9 cellular contexts compared by ENCODE assay signal in genomic region chr2:223465793-223466192, GRCh38.
DNase-seq lines count a peak whose midpoint lies in the region; ATAC-seq and TF ChIP-seq lines count a peak whose summit lies in the region.
"Had no signal": no experiment of that assay in that cellular context is flagged by ENCODE, and none has a peak within 500 bp of the region (broad histone marks: within the 10 kb centered on the region; RNA-seq: fewer than 3 reads in every experiment).

No MANE protein-coding gene starts in this region.

- DNase-seq in Calu3: peak; percentile 54
- DNase-seq in RKO (ENCODE audit: low spot score): peak; percentile 37
- peak; percentile 100 for DNase-seq in fibroblast of peridontal ligament (ENCODE audit: extremely low read depth)
- peak; percentile 11 to 39 for DNase-seq in trophoblast cell
- no peak for DNase-seq in activated T-cell treated with anti-CD3 and anti-CD28 coated beads, Interleukin-2, amount 50 U/mL, for 1 hour
- DNase-seq in CD4-positive, alpha-beta T cell: no peak
- no peak for DNase-seq in UCSD-AML1 (lab: John Stamatoyannopoulos, UW; ENCODE audit: unreplicated experiment)
- DNase-seq: effector memory CD8-positive, alpha-beta T cell had no signal

- peaks cover 4% of the 10 kb centered on the region in 2 experiments for H3K4me1 ChIP-seq in trophoblast cell (ENCODE audit: control insufficient read depth in 1 of 2, insufficient read depth in 2 of 2, low read length in 2 of 2)

- H3K23ac ChIP-seq in trophoblast cell (ENCODE audit: low read length): no peak overlapping the region

- intact Hi-C loops in Calu3 (cut with micrococcal nuclease; ENCODE audit: unreplicated experiment): no loop called here
- intact Hi-C loops in CD4-positive, alpha-beta T cell (cut with DNase I, micrococcal nuclease): no loop called here

- H3K4me2 ChIP-seq in trophoblast cell (ENCODE audit: low read length): no peak overlapping the region

- no peaks in the 10 kb centered on the region for H3K27me3 ChIP-seq in trophoblast cell (ENCODE audit: insufficient read depth, low read length)
- H3K27me3 ChIP-seq in CD4-positive, alpha-beta T cell (ENCODE audit: control insufficient read depth, insufficient read depth, low read length): no peaks in the 10 kb centered on the region

- H3K4ac ChIP-seq in trophoblast cell (ENCODE audit: low read depth, low read length): no peak overlapping the region

- no peak for ATAC-seq in GM19395 (IDR thresholded peaks at IDR 0.05; ENCODE audit: unreplicated experiment)
- ATAC-seq in CD4-positive, alpha-beta T cell (ENCODE audit: poor library complexity): no peak
- ATAC-seq: effector memory CD8-positive, alpha-beta T cell had no signal

- TF ChIP-seq CTCF in Calu3 (IDR thresholded peaks at IDR 0.05; ENCODE audit: unreplicated experiment): no peak
- no peak for TF ChIP-seq CTCF in CD4-positive, alpha-beta T cell (IDR thresholded peaks at IDR 0.05)

- no peak overlapping the region for H3K4me3 Mint-ChIP-seq in Calu3 (ENCODE audit: low read depth, unreplicated experiment)
- H3K4me3 Mint-ChIP-seq in CD4-positive, alpha-beta T cell: no peak overlapping the region
- H3K4me3 Mint-ChIP-seq: effector memory CD8-positive, alpha-beta T cell had no signal

- BruUV-seq in Calu3 (replicated peaks; lab: Mats Ljungman, UMichigan): no TSS peak

- H3K79me2 ChIP-seq in trophoblast cell (ENCODE audit: control insufficient read depth, insufficient read depth, low read length, poor library complexity): no peaks in the 10 kb centered on the region

- no peak overlapping the region for H3K18ac ChIP-seq in trophoblast cell (ENCODE audit: low read length)

- peaks cover 15% of the 10 kb centered on the region for H3K4me1 Mint-ChIP-seq in Calu3 (ENCODE audit: low read depth, unreplicated experiment)
- no peaks in the 10 kb centered on the region for H3K4me1 Mint-ChIP-seq in CD4-positive, alpha-beta T cell (ENCODE audit: low read depth)

- no peak overlapping the region for H3K14ac ChIP-seq in trophoblast cell (ENCODE audit: low read length)

- no peak overlapping the region for H2BK120ac ChIP-seq in trophoblast cell (ENCODE audit: insufficient read depth, low read length, poor library complexity)

- H3K36me3 Mint-ChIP-seq in Calu3 (ENCODE audit: insufficient read depth, unreplicated experiment): no peaks in the 10 kb centered on the region
- H3K36me3 Mint-ChIP-seq in CD4-positive, alpha-beta T cell (ENCODE audit: low read depth): no peaks in the 10 kb centered on the region

- H3K9me3 Mint-ChIP-seq in Calu3 (ENCODE audit: low read depth, unreplicated experiment): peaks cover 12% of the 10 kb centered on the region
- H3K9me3 Mint-ChIP-seq in CD4-positive, alpha-beta T cell: no peaks in the 10 kb centered on the region
- H3K9me3 Mint-ChIP-seq: effector memory CD8-positive, alpha-beta T cell had no signal

- H3K9ac ChIP-seq in trophoblast cell (ENCODE audit: low read length): no peak overlapping the region

- H3K36me3 ChIP-seq in trophoblast cell (ENCODE audit: control insufficient read depth in 1 of 2, insufficient read depth in 2 of 2, low read length in 2 of 2): no peaks in the 10 kb centered on the region

- POLR2A ChIA-PET in CD4-positive, alpha-beta T cell (lab: Charles Lee): no interaction called here

- H3K4me3 ChIP-seq in trophoblast cell (ENCODE audit: low read depth, low read length): no peak overlapping the region

- no peak overlapping the region for H2AK5ac ChIP-seq in trophoblast cell (ENCODE audit: low read length)

- H4K8ac ChIP-seq in trophoblast cell (ENCODE audit: low read depth, low read length): no peak overlapping the region

- no peak overlapping the region for H3K27ac Mint-ChIP-seq in Calu3 (ENCODE audit: unreplicated experiment)
- H3K27ac Mint-ChIP-seq in CD4-positive, alpha-beta T cell: no peak overlapping the region
- H3K27ac Mint-ChIP-seq: effector memory CD8-positive, alpha-beta T cell had no signal

- H3K79me1 ChIP-seq in trophoblast cell (ENCODE audit: low read length): no peaks in the 10 kb centered on the region

- whole genome bisulfite sequencing in trophoblast cell (ENCODE audit: extremely low coverage, insufficient coverage, insufficient read length): no CpG with 5 or more reads among the region's 2 CpGs

- H3K27me3 Mint-ChIP-seq in Calu3 (ENCODE audit: unreplicated experiment): no peaks in the 10 kb centered on the region
- H3K27me3 Mint-ChIP-seq in CD4-positive, alpha-beta T cell: no peaks in the 10 kb centered on the region
- H3K27me3 Mint-ChIP-seq: effector memory CD8-positive, alpha-beta T cell had no signal

- H2BK5ac ChIP-seq in trophoblast cell (ENCODE audit: low read depth, low read length, poor library complexity): no peak overlapping the region

- no peak overlapping the region for H4K91ac ChIP-seq in trophoblast cell (ENCODE audit: low read depth, low read length)

- CTCF ChIA-PET in Calu3 (lab: Charles Lee): no interaction called here
- CTCF ChIA-PET in CD4-positive, alpha-beta T cell (lab: Charles Lee): no interaction called here

- no peak overlapping the region for H2AFZ ChIP-seq in trophoblast cell (ENCODE audit: insufficient read depth, low read length, poor library complexity)

- H3K27ac ChIP-seq in trophoblast cell (ENCODE audit: low read depth, low read length): no peak overlapping the region
- no peak overlapping the region for H3K27ac ChIP-seq in CD4-positive, alpha-beta T cell (ENCODE audit: low read depth, low read length)

- no peak overlapping the region for H2BK12ac ChIP-seq in trophoblast cell (ENCODE audit: low read length)

- H3K9me3 ChIP-seq in trophoblast cell (ENCODE audit: insufficient read depth, low read depth, low read length): no peaks in the 10 kb centered on the region
- H3K9me3 ChIP-seq in CD4-positive, alpha-beta T cell (ENCODE audit: control insufficient read depth, low read length): no peaks in the 10 kb centered on the region

- H4K12ac ChIP-seq in trophoblast cell (ENCODE audit: low read depth, low read length): no peak overlapping the region

Comparison
In these comparisons a context has a peak if more than half of its experiments do, and no peak if none do; other contexts are left out.
1. DNase-seq: peak in Calu3 (single experiment), RKO (single experiment), fibroblast of peridontal ligament (single experiment) and trophoblast cell (2 of 2); none in activated T-cell treated with anti-CD3 and anti-CD28 coated beads, Interleukin-2, amount 50 U/mL, for 1 hour (single experiment), CD4-positive, alpha-beta T cell (0 of 10) and UCSD-AML1 (single experiment).